In genomic region chr16:68444058-68444657, GRCh38 we compare ENCODE assay signal across 10 cellular contexts. TPM values are rescaled to one million over a fixed set of nuclear protein-coding genes. Genes with fewer than 3 reads are reported as not detected.
DNase-seq lines count a peak whose midpoint lies in the region; ATAC-seq, FAIRE-seq and TF ChIP-seq lines count a peak whose summit lies in the region.
"Had no signal": no experiment of that assay in that cellular context is flagged by ENCODE, and none has a peak within 500 bp of the region (broad histone marks: within the 10 kb centered on the region; RNA-seq: fewer than 3 reads in every experiment).

No MANE protein-coding gene starts in this region.

- H3K4me2 ChIP-seq in GM12878 (ENCODE audit: control insufficient read depth, insufficient read depth), result no peak overlapping the region

- CTCF ChIA-PET in GM12878 (lab: Yijun Ruan, JAX), result interaction anchor here (0.6 to 7.3 kb wide), 25 partner anchors 8 to 726 kb away, joined by 3 to 82 read pairs (median 4); no protein-coding TSS in a partner anchor

- WGBS in GM12878 (ENCODE audit: insufficient coverage, insufficient replicate concordance, low lambda C conversion rate, missing lambda C conversion rate), result 0% methylated on average over 3 of the region's 3 CpGs

- no peak overlapping the region for H2AFZ ChIP-seq in GM12878 (ENCODE audit: control insufficient read depth, low read depth, low read length)

- BruUV-seq in GM12878 (replicated peaks; lab: Mats Ljungman, UMichigan), result no TSS peak

- H3K4me3 ChIP-seq in GM12878, result no peak overlapping the region

- H3K79me2 ChIP-seq in GM12878 (ENCODE audit: control insufficient read depth, insufficient read depth, low read length), result no peaks in the 10 kb centered on the region

- RAD21 ChIA-PET in GM12878 (lab: Charles Lee; ENCODE audit: unreplicated experiment), result interaction anchor here (1.1 to 1.7 kb wide), 6 partner anchors 31 to 182 kb away, joined by 3 to 5 read pairs (median 4); no protein-coding TSS in a partner anchor

- intact Hi-C loops in GM12878 (cut with micrococcal nuclease; ENCODE audit: unreplicated experiment), result loop anchor here (2.0 kb wide), 1 partner anchor 27 kb away; no protein-coding TSS in a partner anchor

- H4K20me1 ChIP-seq in GM12878 (ENCODE audit: control insufficient read depth, insufficient read depth), result no peaks in the 10 kb centered on the region

- FAIRE-seq in GM12878 (lab: Jason Lieb, UNC), result no peak

- H3K36me3 ChIP-seq in GM12878 (ENCODE audit: control insufficient read depth in 2 of 2, insufficient read depth in 2 of 2, low read length in 1 of 2), result no peaks in the 10 kb centered on the region

- TF ChIP-seq CTCF in GM12878 (IDR thresholded peaks at IDR 0.05 in 2 of 3, conservative IDR thresholded peaks at IDR 0.05 in 1 of 3; ENCODE audit: control insufficient read depth in 2 of 3, extremely low read depth in 1 of 3, insufficient read depth in 1 of 3, low read depth in 3 of 3, low read length in 3 of 3), result no peak

- H3K27ac ChIP-seq in GM12878 (ENCODE audit: control insufficient read depth, insufficient read depth), result no peak overlapping the region

- no peaks in the 10 kb centered on the region for H3K4me1 ChIP-seq in GM12878 (ENCODE audit: control insufficient read depth, insufficient read depth, low read length)

- H3K27me3 ChIP-seq in GM12878 (replicated peaks in 1 of 2; ENCODE audit: control insufficient read depth in 2 of 2, insufficient read depth in 2 of 2, low read length in 1 of 2), result 0 out of 4 replicates have a peak, but pooled peaks cover 0 to 2% of the 10 kb centered on the region in 2 experiments

- H3K9ac ChIP-seq in GM12878 (ENCODE audit: control insufficient read depth, insufficient read depth, low read length), result no peak overlapping the region

- SMC1A ChIA-PET in GM12878 (lab: Charles Lee; ENCODE audit: uncharacterized antibody, unreplicated experiment), result interaction anchor here (0.6 to 2.6 kb wide), 14 partner anchors 8 to 491 kb away, joined by 3 to 18 read pairs (median 3); no protein-coding TSS in a partner anchor

- in situ Hi-C loops in GM12878 (cut with MboI), result no loop called here

- ATAC-seq in GM12878 (no peak), left lobe of liver (peak; percentile 26), GM18520 (IDR thresholded peaks at IDR 0.05; ENCODE audit: unreplicated experiment) (no peak), GM18517 (IDR thresholded peaks at IDR 0.05; ENCODE audit: unreplicated experiment) (no peak)
- ATAC-seq: activated T-helper 17 cell treated with anti-CD3 and anti-CD28 coated beads, Interleukin-2, amount 50 U/mL, for 72 hours had no signal

- POLR2A ChIA-PET in GM12878 (lab: Charles Lee), result no interaction called here

- TF ChIP-seq RAD21 in GM12878 (IDR thresholded peaks at IDR 0.05; ENCODE audit: insufficient read depth, low read depth, low read length), result no peak

- DNase-seq in AG20443 (ENCODE audit: low spot score) (peak; percentile 64), HK-2 (ENCODE audit: unreplicated experiment) (peak; percentile 27), GM12878 (ENCODE audit: low read depth, low spot score) (no peak), left lobe of liver (ENCODE audit: low spot score) (no peak), occipital lobe (lab: John Stamatoyannopoulos, UW) (no peak), SKM-1 treated with dmso at 0.1 percent for 144 hours (lab: John Stamatoyannopoulos, UW; ENCODE audit: unreplicated experiment) (no peak)
- DNase-seq: RPMI8226 had no signal

- no peak for TF ChIP-seq POLR2A in GM12878 (IDR thresholded peaks at IDR 0.05; ENCODE audit: low read depth, low read length)

- no peak for TF ChIP-seq EP300 in GM12878 (IDR thresholded peaks at IDR 0.05; ENCODE audit: borderline replicate concordance in 1 of 2, control insufficient read depth in 1 of 2, low read depth in 2 of 2, low read length in 2 of 2)

- H3K9me3 ChIP-seq in GM12878 (replicated peaks; ENCODE audit: control insufficient read depth, insufficient read depth, low read length), result no peaks in the 10 kb centered on the region

TF ChIP-seq in GM12878, 131 proteins besides CTCF, POLR2A, EP300 and RAD21:
- TF ChIP-seq, protein P1, sequence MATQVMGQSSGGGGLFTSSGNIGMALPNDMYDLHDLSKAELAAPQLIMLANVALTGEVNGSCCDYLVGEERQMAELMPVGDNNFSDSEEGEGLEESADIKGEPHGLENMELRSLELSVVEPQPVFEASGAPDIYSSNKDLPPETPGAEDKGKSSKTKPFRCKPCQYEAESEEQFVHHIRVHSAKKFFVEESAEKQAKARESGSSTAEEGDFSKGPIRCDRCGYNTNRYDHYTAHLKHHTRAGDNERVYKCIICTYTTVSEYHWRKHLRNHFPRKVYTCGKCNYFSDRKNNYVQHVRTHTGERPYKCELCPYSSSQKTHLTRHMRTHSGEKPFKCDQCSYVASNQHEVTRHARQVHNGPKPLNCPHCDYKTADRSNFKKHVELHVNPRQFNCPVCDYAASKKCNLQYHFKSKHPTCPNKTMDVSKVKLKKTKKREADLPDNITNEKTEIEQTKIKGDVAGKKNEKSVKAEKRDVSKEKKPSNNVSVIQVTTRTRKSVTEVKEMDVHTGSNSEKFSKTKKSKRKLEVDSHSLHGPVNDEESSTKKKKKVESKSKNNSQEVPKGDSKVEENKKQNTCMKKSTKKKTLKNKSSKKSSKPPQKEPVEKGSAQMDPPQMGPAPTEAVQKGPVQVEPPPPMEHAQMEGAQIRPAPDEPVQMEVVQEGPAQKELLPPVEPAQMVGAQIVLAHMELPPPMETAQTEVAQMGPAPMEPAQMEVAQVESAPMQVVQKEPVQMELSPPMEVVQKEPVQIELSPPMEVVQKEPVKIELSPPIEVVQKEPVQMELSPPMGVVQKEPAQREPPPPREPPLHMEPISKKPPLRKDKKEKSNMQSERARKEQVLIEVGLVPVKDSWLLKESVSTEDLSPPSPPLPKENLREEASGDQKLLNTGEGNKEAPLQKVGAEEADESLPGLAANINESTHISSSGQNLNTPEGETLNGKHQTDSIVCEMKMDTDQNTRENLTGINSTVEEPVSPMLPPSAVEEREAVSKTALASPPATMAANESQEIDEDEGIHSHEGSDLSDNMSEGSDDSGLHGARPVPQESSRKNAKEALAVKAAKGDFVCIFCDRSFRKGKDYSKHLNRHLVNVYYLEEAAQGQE (IDR thresholded peaks at IDR 0.05; ENCODE audit: low read depth, low read length), result peak; percentile 94
- no peak for TF ChIP-seq LARP7 (IDR thresholded peaks at IDR 0.05)

RNA-seq across cellular contexts. Expression of gene SMPD3, which starts 4.2 kb away (rescaled TPM):
- 0.59 and 1.4 TPM in 2 replicates for total RNA-seq in GM12878 (2013; cell fraction: nucleolus; rRNA removed)
- 0.49 and 2.0 TPM in 2 replicates for total RNA-seq in GM12878 (2014; rRNA removed)
- total RNA-seq in GM12878 (2014; rRNA removed; fragmentation: Illumina TruSeq; extraction: Trizol), result 0.76 and 0.83 TPM in 2 replicates
- total RNA-seq in GM12878 (2021), result 1.5 and 1.8 TPM in 2 replicates
- 0.50 TPM for polyA plus RNA-seq in GM12878 (2011; ENCODE audit: low read depth)
- polyA plus RNA-seq in GM12878 (2011; rRNA removed), result 0.04 TPM in 1 of 2 replicates, not detected in the other
- polyA plus RNA-seq in GM12878 (2011; cell fraction: cytosol; rRNA removed), result 0.07 and 0.24 TPM in 2 replicates
- 0.28 and 1.0 TPM in 2 replicates for polyA plus RNA-seq in GM12878 (2011; cell fraction: nucleus; rRNA removed)
- polyA plus RNA-seq in GM12878 (2012), result 0.48 and 0.60 TPM in 2 replicates
- polyA plus RNA-seq in GM12878 (2014; fragmentation: Illumina TruSeq; extraction: Trizol), result 0.05 and 0.90 TPM in 2 replicates
- under 1 TPM; 0.06 to 0.22 TPM for polyA plus RNA-seq in GM12878 (2014; fragmentation: Nextera tagmentation; extraction: Ambion mirVana)
- 0.99 and 1.5 TPM in 2 replicates for polyA plus RNA-seq in GM12878 (2014; rRNA removed)
- polyA plus RNA-seq in GM12878 (2016; fragmentation: Nextera tagmentation; extraction: Ambion mirVana), result 1 to 10 TPM; 1.6 to 1.7 TPM
- polyA minus RNA-seq in GM12878 (2011; rRNA and poly(A)+ RNA removed), result not detected in 2 replicates
- 0.73 TPM in 1 of 2 replicates, not detected in the other for polyA minus RNA-seq in GM12878 (2011; cell fraction: cytosol; rRNA and poly(A)+ RNA removed)
- polyA minus RNA-seq in GM12878 (2011; cell fraction: nucleus; rRNA and poly(A)+ RNA removed), result not detected in 2 replicates
- 32.7 TPM for total RNA-seq in left lobe of liver
- 67.2 TPM for total RNA-seq in occipital lobe

Comparison
In these comparisons a context has a peak if more than half of its experiments do, and no peak if none do; other contexts are left out.
1. DNase-seq: peak in AG20443 (single experiment) and HK-2 (single experiment); none in GM12878 (single experiment), left lobe of liver (single experiment), occipital lobe (single experiment) and SKM-1 treated with dmso at 0.1 percent for 144 hours (single experiment).
2. RNA of gene SMPD3, which starts 4.2 kb away (total RNA-seq): 67.2 TPM in occipital lobe (single experiment) and 32.7 TPM in left lobe of liver (single experiment); 0.49 to 2.0 TPM in GM12878; every median in the first group is over 10 times any median in the second.